Comparison of ENCODE assay signal across 16 cellular contexts in the genomic region with DNA sequence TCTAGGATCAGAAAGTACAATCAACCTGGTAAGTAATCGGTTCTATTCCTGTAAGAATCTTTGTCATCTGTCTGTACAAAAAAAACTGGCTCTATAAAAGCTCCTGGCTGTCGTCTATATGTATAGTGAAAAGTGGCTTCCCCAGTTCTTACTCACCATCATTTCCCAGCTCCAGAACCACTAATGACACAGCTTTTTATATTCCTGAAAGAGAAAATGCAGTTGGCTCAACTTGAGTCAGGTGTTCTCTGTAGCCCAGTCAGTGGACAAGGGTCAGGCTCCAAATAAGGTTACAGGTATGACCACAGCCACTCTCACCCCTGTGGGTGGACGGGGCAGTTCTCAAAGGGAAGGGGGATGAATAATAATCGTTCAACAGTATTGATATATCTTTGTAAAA.
DNase-seq lines count a peak whose midpoint lies in the region; ATAC-seq and TF ChIP-seq lines count a peak whose summit lies in the region.
"Had no signal": no experiment of that assay in that cellular context is flagged by ENCODE, and none has a peak within 500 bp of the region (broad histone marks: within the 10 kb centered on the region; RNA-seq: fewer than 3 reads in every experiment).

No MANE protein-coding gene starts in this region.

- no peaks in the 10 kb centered on the region for H3F3A ChIP-seq in PC-3 (ENCODE audit: low read length, unreplicated experiment)

- TF ChIP-seq CTCF in PC-3 (conservative IDR thresholded peaks at IDR 0.05; ENCODE audit: low read depth, low read length) (no peak), osteoblast (IDR thresholded peaks at IDR 0.05; ENCODE audit: extremely low read depth, low read depth, low read length) (no peak), sigmoid colon (IDR thresholded peaks at IDR 0.05) (no peak)

- no peak for TF ChIP-seq POLR2A in sigmoid colon (IDR thresholded peaks at IDR 0.05)

- H3K9me3 ChIP-seq in PC-3 (ENCODE audit: low read length) = no peaks in the 10 kb centered on the region
- no peaks in the 10 kb centered on the region for H3K9me3 ChIP-seq in osteoblast (ENCODE audit: low read depth, low read length)
- no peaks in the 10 kb centered on the region for H3K9me3 ChIP-seq in sigmoid colon
- H3K9me3 ChIP-seq: BE2C, HAP-1, SK-N-SH had no signal

- H2AFZ ChIP-seq in PC-3 (ENCODE audit: low read length) = no peak overlapping the region
- H2AFZ ChIP-seq in osteoblast (ENCODE audit: low read length) = no peak overlapping the region

- intact Hi-C loops in PC-3 (cut with micrococcal nuclease) = no loop called here
- intact Hi-C loops in sigmoid colon (cut with DNase I) = no loop called here

- H3K4me1 ChIP-seq in PC-3 (ENCODE audit: insufficient read depth, low read length) (peaks cover 12% of the 10 kb centered on the region), osteoblast (ENCODE audit: insufficient read depth, low read length) (peaks cover 17% of the 10 kb centered on the region), sigmoid colon (no peaks in the 10 kb centered on the region)
- H3K4me1 ChIP-seq: BE2C, HAP-1 had no signal

- CTCF ChIA-PET in PC-3 (lab: Charles Lee) = no interaction called here

- no peaks in the 10 kb centered on the region for H3K9me2 ChIP-seq in PC-3 (replicated peaks; ENCODE audit: low read length)
- H3K9me2 ChIP-seq: SK-N-SH had no signal

- H3K36me3 ChIP-seq in PC-3 (ENCODE audit: low read depth, low read length) = 0 out of 2 replicates have a peak, but pooled peaks cover 2% of the 10 kb centered on the region
- peaks cover 7% of the 10 kb centered on the region for H3K36me3 ChIP-seq in osteoblast (ENCODE audit: insufficient read depth, low read length)
- H3K36me3 ChIP-seq in sigmoid colon = peaks cover 0 to 45% (median 2%) of the 10 kb centered on the region in 4 donors
- H3K36me3 ChIP-seq: BE2C, HAP-1 had no signal

- DNase-seq in EH (ENCODE audit: low read depth) (peak; percentile 36), PC-3 (peak; percentile 45), epithelial cell of prostate (ENCODE audit: low read depth, low spot score) (no peak), osteoblast (ENCODE audit: insufficient read length, low spot score, missing footprints) (peak; percentile 36), SIG-M5 treated with dmso at 0.1 percent for 504 hours (lab: John Stamatoyannopoulos, UW; ENCODE audit: unreplicated experiment) (no peak), NCI-H524 treated with DMSO at 0.1 percent for 48 hours (lab: John Stamatoyannopoulos, UW) (no peak), sigmoid colon (no peak), DMS 273 treated with DMSO at 0.1 percent for 48 hours (lab: John Stamatoyannopoulos, UW) (no peak)
- DNase-seq: ACHN; BE2C; CD8-positive, alpha-beta T cell; NCI-H187 treated with DMSO at 0.1 percent for 48 hours; NCI-H526; SK-N-SH had no signal

- 83 to 96% methylated on average over 4 of the region's 4 CpGs for WGBS in sigmoid colon, 2 donors

- ATAC-seq in PC-3 = no peak
- ATAC-seq: CD8-positive, alpha-beta T cell; HepG2 had no signal

- no peak overlapping the region for H3K9ac ChIP-seq in PC-3 (ENCODE audit: low read length)
- H3K9ac ChIP-seq: SK-N-SH had no signal

- POLR2A ChIA-PET in PC-3 (lab: Charles Lee; ENCODE audit: unreplicated experiment) = interaction anchor here (0.6 kb wide), 1 partner anchor 1718 kb away, joined by 7 read pairs; no protein-coding TSS in a partner anchor

- H4K20me1 ChIP-seq in PC-3 (ENCODE audit: low read length) (no peaks in the 10 kb centered on the region), osteoblast (ENCODE audit: insufficient read depth, low read length) (no peaks in the 10 kb centered on the region)

- no peak for TF ChIP-seq EP300 in sigmoid colon (IDR thresholded peaks at IDR 0.05)

- BruUV-seq in PC-3 (replicated peaks; lab: Mats Ljungman, UMichigan) = no TSS peak

- H3K4me2 ChIP-seq in PC-3 (ENCODE audit: low read length) = no peak overlapping the region
- no peak overlapping the region for H3K4me2 ChIP-seq in osteoblast (ENCODE audit: insufficient read depth, low read length)
- H3K4me2 ChIP-seq: SK-N-SH had no signal

- H3K27me3 ChIP-seq in PC-3 (ENCODE audit: low read length) (no peaks in the 10 kb centered on the region), osteoblast (ENCODE audit: insufficient read depth, low read length) (no peaks in the 10 kb centered on the region), sigmoid colon (no peaks in the 10 kb centered on the region)
- H3K27me3 ChIP-seq: BE2C had no signal

- H3K4me3 ChIP-seq in PC-3 (ENCODE audit: low read length) = no peak overlapping the region
- no peak overlapping the region for H3K4me3 ChIP-seq in osteoblast (ENCODE audit: insufficient read depth, low read length)
- no peak overlapping the region for H3K4me3 ChIP-seq in sigmoid colon
- H3K4me3 ChIP-seq: HAP-1 had no signal

- H3K27ac ChIP-seq in PC-3 (ENCODE audit: low read length) (0 out of 2 replicates have a peak overlapping the region, but pooled peaks have one; percentile 13), epithelial cell of prostate (peak overlapping the region; percentile 40), osteoblast (ENCODE audit: low read depth, low read length) (peak overlapping the region; percentile 39), sigmoid colon (no peak overlapping the region)

- H3K79me2 ChIP-seq in PC-3 (ENCODE audit: low read length) = no peaks in the 10 kb centered on the region
- peaks cover under 1% of the 10 kb centered on the region for H3K79me2 ChIP-seq in osteoblast (ENCODE audit: insufficient read depth, low read length)

Comparison
In these comparisons a context has a peak if more than half of its experiments do, and no peak if none do; other contexts are left out.
1. DNase-seq: peak in EH (single experiment), PC-3 (single experiment) and osteoblast (single experiment); none in epithelial cell of prostate (single experiment), SIG-M5 treated with dmso at 0.1 percent for 504 hours (single experiment), NCI-H524 treated with DMSO at 0.1 percent for 48 hours (single experiment), sigmoid colon (single experiment) and DMS 273 treated with DMSO at 0.1 percent for 48 hours (single experiment).
2. H3K27ac ChIP-seq: peak in PC-3 (single experiment), epithelial cell of prostate (single experiment) and osteoblast (single experiment); none in sigmoid colon (0 of 4).